In the genomic region with DNA sequence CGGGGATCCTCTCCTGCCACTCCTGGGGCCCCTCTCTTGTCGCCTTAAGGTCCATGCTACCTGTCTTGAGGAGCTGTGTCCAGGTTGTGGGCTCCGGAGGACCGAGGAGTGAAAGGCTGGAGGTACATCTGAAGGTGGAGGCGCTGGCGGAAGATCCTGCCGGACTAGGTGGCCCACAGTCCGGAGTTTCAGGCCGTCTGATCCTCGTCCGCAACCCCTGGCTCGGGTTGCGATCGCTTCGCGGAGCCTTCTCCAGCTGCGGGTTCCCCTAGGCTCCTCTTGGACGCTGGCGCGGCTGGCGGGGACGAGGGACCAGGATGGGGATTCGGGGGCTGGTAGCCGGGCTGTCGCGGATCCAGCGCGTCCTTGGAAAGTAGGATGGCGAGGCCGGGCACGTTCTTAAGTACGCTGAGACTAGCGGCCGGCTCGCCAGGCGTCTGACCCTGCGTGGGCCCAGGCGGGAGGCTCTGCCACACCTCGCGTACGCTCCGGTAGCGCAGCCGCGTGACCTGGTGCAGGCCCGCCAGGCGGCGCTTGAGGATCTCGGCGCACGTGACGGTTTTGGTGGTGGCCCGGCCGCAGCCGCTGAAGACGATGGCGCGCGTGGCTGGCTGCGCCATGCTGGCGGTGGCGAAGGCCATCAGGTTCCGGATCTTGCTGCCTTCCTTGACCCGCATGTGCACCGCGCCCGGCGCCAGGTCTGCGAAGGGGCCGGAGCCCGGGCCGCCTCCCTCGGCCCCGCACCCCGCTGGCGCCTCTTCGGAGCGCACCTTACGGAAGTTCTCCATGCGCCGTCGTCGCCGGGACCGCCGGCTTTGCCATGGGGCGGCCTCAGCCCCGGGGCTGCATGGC, we compare ENCODE assay signal across 8 cellular contexts. TPM values are rescaled to one million over a fixed set of nuclear protein-coding genes. Genes with fewer than 3 reads are reported as not detected.
DNase-seq lines count a peak whose midpoint lies in the region; ATAC-seq and TF ChIP-seq lines count a peak whose summit lies in the region.

No MANE protein-coding gene starts in this region.

- peak overlapping the region in 2 of 3 experiments; percentile 75 to 90 for H3K27ac Mint-ChIP-seq in nephron

- 13 to 19% (median 14%) methylated on average over 48 to 88 of the region's 88 CpGs for WGBS in stomach, 5 donors

- H3K9me3 ChIP-seq in stomach, result no peaks in the 10 kb centered on the region

- H3K4me3 ChIP-seq in GM12864 (ENCODE audit: low read depth, low read length), result peak overlapping the region; percentile 54
- peak overlapping the region; percentile 43 for H3K4me3 ChIP-seq in fibroblast of mammary gland (ENCODE audit: control insufficient read depth, low read depth, low read length)
- H3K4me3 ChIP-seq in stomach, result peak overlapping the region; percentile 54 to 79 (median 61)

- intact Hi-C loops in stomach (cut with DNase I; ENCODE audit: low total_unique reads), result no loop called here

- H3K9me3 Mint-ChIP-seq in nephron, result no peaks in the 10 kb centered on the region

- H3K36me3 ChIP-seq in stomach, result no peaks in the 10 kb centered on the region

- peaks cover 13% of the 10 kb centered on the region for H3K4me1 Mint-ChIP-seq in nephron

- peaks cover 0 to 49% (median 0%) of the 10 kb centered on the region in 3 donors for H3K27me3 ChIP-seq in stomach

- DNase-seq in GM12864 (ENCODE audit: low read depth) (no peak), NCI-H69 (lab: John Stamatoyannopoulos, UW) (peak; percentile 81), activated T-helper 1 cell treated with Interleukin-2 at 50 U/mL for 16 hours (ENCODE audit: low read depth) (peak; percentile 44), fibroblast of mammary gland (ENCODE audit: low read depth) (peak; percentile 64), stomach (peak; percentile 89)

- H3K4me3 Mint-ChIP-seq in nephron, result peak overlapping the region; percentile 67 to 86 (median 83)

- H3K27ac ChIP-seq in stomach, result peak overlapping the region; percentile 78 to 95 (median 86)

- TF ChIP-seq CTCF in GM12864 (IDR thresholded peaks at IDR 0.05; ENCODE audit: low read depth, low read length, missing control alignments), result peak; percentile 38
- no peak for TF ChIP-seq CTCF in fibroblast of mammary gland (conservative IDR thresholded peaks at IDR 0.05; ENCODE audit: control insufficient read depth, insufficient read depth, low read depth, low read length)
- TF ChIP-seq CTCF in nephron (IDR thresholded peaks at IDR 0.05; ENCODE audit: unreplicated experiment in 3 of 3), result peak; percentile 39 to 59 (median 44)
- peak in 5 of 7 experiments; percentile 11 to 65 (median 38) for TF ChIP-seq CTCF in stomach (IDR thresholded peaks at IDR 0.05)

- TF ChIP-seq EP300 in stomach (IDR thresholded peaks at IDR 0.05), result no peak

- TF ChIP-seq POLR2A in stomach (IDR thresholded peaks at IDR 0.05), result no peak

- H3K36me3 Mint-ChIP-seq in nephron (ENCODE audit: low read depth), result no peaks in the 10 kb centered on the region

- H3K4me1 ChIP-seq in stomach, result peaks cover 46 to 68% (median 63%) of the 10 kb centered on the region in 4 donors

- peaks cover 69% of the 10 kb centered on the region for H3K27me3 Mint-ChIP-seq in nephron (ENCODE audit: low read depth)

- ATAC-seq in HG02588 (IDR thresholded peaks at IDR 0.05; ENCODE audit: unreplicated experiment), result peak; percentile 25
- ATAC-seq in HG03469 (IDR thresholded peaks at IDR 0.05; ENCODE audit: unreplicated experiment), result no peak

RNA-seq across cellular contexts. Expression of gene RPP25, which starts 0.6 kb away (rescaled TPM):
- 10 to 100 TPM in 1 of 5 donors, 1 to 10 TPM in 4; 2.8 to 59.4 (median 7.6) TPM for total RNA-seq in stomach
- 10 to 100 TPM in 1 of 3 donors, 1 to 10 TPM in 2; 8.7 to 10.1 (median 9.3) TPM for polyA plus RNA-seq in stomach

RNA-seq across cellular contexts. Expression of gene COX5A, which starts 18.1 kb away (rescaled TPM):
- 100 to 1,000 TPM in 2 of 5 donors, 10 to 100 TPM in 3; 44.0 to 156 (median 61.1) TPM for total RNA-seq in stomach
- polyA plus RNA-seq in stomach, result 100 to 1,000 TPM; 298 to 516 (median 464) TPM

RNA-seq across cellular contexts. Expression of gene SCAMP5, which starts 39.3 kb away (rescaled TPM):
- total RNA-seq in stomach, result 10 to 100 TPM in 3 of 5 donors, 1 to 10 TPM in 2; 1.8 to 70.1 (median 13.4) TPM
- polyA plus RNA-seq in stomach, result 10 to 100 TPM in 2 of 3 donors, 1 to 10 TPM in 1; 8.8 to 12.7 (median 12.4) TPM

RNA-seq across cellular contexts. Expression of gene FAM219B, which starts 49.4 kb away (rescaled TPM):
- total RNA-seq in stomach, result 10 to 100 TPM; 12.3 to 85.3 (median 49.5) TPM
- polyA plus RNA-seq in stomach, result 10 to 100 TPM; 16.9 to 35.2 (median 28.9) TPM
